Comparison of ENCODE assay signal across 1 cellular context in the genomic region with DNA sequence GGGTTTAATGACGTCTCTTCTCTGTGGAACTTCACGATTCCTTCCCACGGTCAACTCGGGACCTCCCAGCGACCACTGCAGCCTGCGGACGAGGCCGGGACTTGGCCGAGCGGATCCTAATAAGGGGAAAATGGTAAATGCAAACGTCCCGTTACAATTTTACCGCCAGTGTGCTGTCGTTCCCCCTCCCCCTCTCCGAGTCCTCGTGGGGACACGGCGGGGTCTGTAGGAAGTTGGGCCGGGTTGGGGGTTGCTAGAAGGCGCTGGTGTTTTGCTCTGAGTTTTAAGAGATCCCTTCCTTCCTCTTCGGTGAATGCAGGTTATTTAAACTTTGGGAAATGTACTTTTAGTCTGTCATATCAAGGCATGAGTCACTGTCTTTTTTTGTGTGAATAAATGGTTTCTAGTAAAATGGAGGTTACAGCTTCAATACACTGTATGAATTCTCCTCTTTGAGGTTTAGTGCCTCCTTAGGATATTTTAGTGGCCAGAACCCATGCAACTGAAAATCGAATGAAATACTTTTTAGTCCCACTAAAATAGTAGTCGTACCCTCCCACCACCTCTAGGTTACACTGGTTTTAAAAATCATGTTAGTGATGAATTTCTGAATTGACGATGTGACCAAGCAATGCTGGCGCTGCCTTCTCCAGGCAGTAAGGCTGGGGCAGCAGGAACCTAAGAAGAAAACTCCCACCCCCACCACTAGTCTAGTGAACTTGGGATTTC.
TF ChIP-seq lines count a peak whose summit lies in the region.

No MANE protein-coding gene starts in this region.

TF ChIP-seq in K562, 482 proteins besides CTCF, POLR2A, EP300 and RAD21:
- no peak for TF ChIP-seq ZFP1 (CRISPR knock-in tag; IDR thresholded peaks at IDR 0.05)
- TF ChIP-seq ZNF644 (tag; IDR thresholded peaks at IDR 0.05; ENCODE audit: low read depth), result no peak
- TF ChIP-seq LARP7 (IDR thresholded peaks at IDR 0.05), result no peak
- no peak for TF ChIP-seq RFX5 (IDR thresholded peaks at IDR 0.05; ENCODE audit: low read depth, low read length)
- TF ChIP-seq FOXP1 (CRISPR knock-in tag; IDR thresholded peaks at IDR 0.05), result no peak
TF ChIP-seq in K562: peak in this region for 0.
